In the genomic region with DNA sequence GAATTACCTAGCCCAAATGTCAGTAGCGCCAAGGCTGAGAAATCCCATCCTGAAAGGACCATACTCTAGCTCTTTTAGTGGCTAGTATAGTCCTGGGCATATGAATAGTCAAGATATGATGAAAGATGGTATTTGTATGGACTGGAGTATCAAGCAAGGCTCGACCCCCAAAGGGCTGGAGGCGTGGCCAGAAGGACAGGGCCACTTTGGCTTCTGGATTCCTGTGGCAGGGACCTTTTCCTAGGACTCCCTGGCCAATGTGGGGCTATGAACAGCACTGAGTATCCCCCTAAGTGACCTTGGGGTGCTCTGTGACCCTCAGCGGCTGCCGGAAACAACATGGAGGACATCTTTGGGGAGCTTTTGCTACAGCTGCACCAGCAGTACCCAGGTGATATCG, we compare ENCODE assay signal across 18 cellular contexts. TPM values are rescaled to one million over a fixed set of nuclear protein-coding genes. Genes with fewer than 3 reads are reported as not detected.
DNase-seq lines count a peak whose midpoint lies in the region; ATAC-seq and TF ChIP-seq lines count a peak whose summit lies in the region.
"Had no signal": no experiment of that assay in that cellular context is flagged by ENCODE, and none has a peak within 500 bp of the region (broad histone marks: within the 10 kb centered on the region; RNA-seq: fewer than 3 reads in every experiment).

No MANE protein-coding gene starts in this region.

- in situ Hi-C loops in gastrocnemius medialis (cut with MboI; ENCODE audit: low sequenced_read_pairs in 4 of 4): no loop called here

- peaks cover 49% of the 10 kb centered on the region for H3K4me1 Mint-ChIP-seq in activated CD8-positive, alpha-beta memory T cell treated with anti-CD3 and anti-CD28 coated beads, Interleukin-2, amount 10 ng/mL, durations not matched to agents 7 days and 5 days
- H3K4me1 Mint-ChIP-seq in CD8-positive, alpha-beta T cell (ENCODE audit: low read depth): peaks cover 33% of the 10 kb centered on the region
- H3K4me1 Mint-ChIP-seq in effector memory CD8-positive, alpha-beta T cell (ENCODE audit: low read depth in 2 of 2): peaks cover 17 to 19% of the 10 kb centered on the region in 2 donors

- no peaks in the 10 kb centered on the region for H3K9me3 Mint-ChIP-seq in activated CD8-positive, alpha-beta memory T cell treated with anti-CD3 and anti-CD28 coated beads, Interleukin-2, amount 10 ng/mL, durations not matched to agents 7 days and 5 days (ENCODE audit: low read depth)
- H3K9me3 Mint-ChIP-seq in CD8-positive, alpha-beta T cell: no peaks in the 10 kb centered on the region
- H3K9me3 Mint-ChIP-seq in effector memory CD8-positive, alpha-beta T cell: no peaks in the 10 kb centered on the region

- CTCF ChIA-PET in activated CD8-positive, alpha-beta memory T cell treated with anti-CD3 and anti-CD28 coated beads, Interleukin-2, amount 10 ng/mL, durations not matched to agents 7 days and 5 days (lab: Charles Lee): interaction anchor here (0.9 to 5.9 kb wide), 3 partner anchors 11 to 261 kb away, joined by 3 to 35 read pairs (median 4); partner anchors contain the start of gene FAM219B
- CTCF ChIA-PET in CD8-positive, alpha-beta T cell (lab: Charles Lee): interaction anchor here (1.1 to 1.9 kb wide), 4 partner anchors 26 to 100 kb away, joined by 3 to 7 read pairs (median 4); no protein-coding TSS in a partner anchor

- peak overlapping the region; percentile 36 for H3K27ac Mint-ChIP-seq in activated CD8-positive, alpha-beta memory T cell treated with anti-CD3 and anti-CD28 coated beads, Interleukin-2, amount 10 ng/mL, durations not matched to agents 7 days and 5 days
- H3K27ac Mint-ChIP-seq in CD8-positive, alpha-beta T cell: peak overlapping the region; percentile 32
- peak overlapping the region; percentile 35 to 58 for H3K27ac Mint-ChIP-seq in effector memory CD8-positive, alpha-beta T cell

- DNase-seq in activated CD8-positive, alpha-beta memory T cell treated with anti-CD3 and anti-CD28 coated beads, Interleukin-2, amount 10 ng/mL, durations not matched to agents 7 days and 5 days: no peak
- DNase-seq in activated CD8-positive, alpha-beta memory T cell treated with anti-CD3 and anti-CD28 coated beads for 24 hours: no peak
- no peak for DNase-seq in CD8-positive, alpha-beta T cell
- DNase-seq in effector memory CD8-positive, alpha-beta T cell: no peak
- DNase-seq in spleen (peak; percentile 34), gastrocnemius medialis (no peak)
- DNase-seq: BE2C; DMS79; GOT3; KG1; NCI-H1105 treated with DMSO at 0.1 percent for 48 hours; NCI-H1694; NCI-H748 treated with DMSO at 0.1 percent for 48 hours; NK-92 treated with Interleukin-12 subunit alpha and Interleukin-12 subunit beta, amount 100 ng/mL, for 24 hours; Peyer's patch had no signal

- intact Hi-C loops in CD8-positive, alpha-beta T cell (cut with DNase I, micrococcal nuclease): no loop called here
- intact Hi-C loops in spleen (cut with DNase I; ENCODE audit: low total_unique reads): no loop called here
- intact Hi-C loops in gastrocnemius medialis (cut with DNase I; ENCODE audit: low total_unique reads): no loop called here

- WGBS in spleen, 5 donors: 92 to 98% (median 95%) methylated on average over 6 of the region's 6 CpGs

- TF ChIP-seq POLR2A in spleen (IDR thresholded peaks at IDR 0.05) (no peak), gastrocnemius medialis (IDR thresholded peaks at IDR 0.05) (no peak)

- no peaks in the 10 kb centered on the region for H3K27me3 Mint-ChIP-seq in activated CD8-positive, alpha-beta memory T cell treated with anti-CD3 and anti-CD28 coated beads, Interleukin-2, amount 10 ng/mL, durations not matched to agents 7 days and 5 days
- H3K27me3 Mint-ChIP-seq in CD8-positive, alpha-beta T cell (ENCODE audit: low read depth): no peaks in the 10 kb centered on the region
- no peaks in the 10 kb centered on the region for H3K27me3 Mint-ChIP-seq in effector memory CD8-positive, alpha-beta T cell

- peaks cover 48% of the 10 kb centered on the region for H3K36me3 Mint-ChIP-seq in activated CD8-positive, alpha-beta memory T cell treated with anti-CD3 and anti-CD28 coated beads, Interleukin-2, amount 10 ng/mL, durations not matched to agents 7 days and 5 days
- H3K36me3 Mint-ChIP-seq in CD8-positive, alpha-beta T cell: peaks cover 51% of the 10 kb centered on the region
- H3K36me3 Mint-ChIP-seq in effector memory CD8-positive, alpha-beta T cell (ENCODE audit: insufficient read depth): peaks cover 24% of the 10 kb centered on the region

- no peak overlapping the region for H3K4me3 ChIP-seq in CD8-positive, alpha-beta T cell (ENCODE audit: low read depth, low read length)
- no peak overlapping the region for H3K4me3 ChIP-seq in spleen
- H3K4me3 ChIP-seq in gastrocnemius medialis: no peak overlapping the region
- H3K4me3 ChIP-seq: Peyer's patch had no signal

- H3K4me1 ChIP-seq in CD8-positive, alpha-beta T cell (ENCODE audit: insufficient read depth, low read length): peaks cover 28% of the 10 kb centered on the region
- H3K4me1 ChIP-seq in spleen (peaks cover under 1 to 73% (median 52%) of the 10 kb centered on the region in 6 donors), gastrocnemius medialis (peaks cover 7 to 14% of the 10 kb centered on the region in 2 donors)
- H3K4me1 ChIP-seq: BE2C had no signal

- no peak overlapping the region for H3K4me3 Mint-ChIP-seq in activated CD8-positive, alpha-beta memory T cell treated with anti-CD3 and anti-CD28 coated beads, Interleukin-2, amount 10 ng/mL, durations not matched to agents 7 days and 5 days
- no peak overlapping the region for H3K4me3 Mint-ChIP-seq in CD8-positive, alpha-beta T cell
- no peak overlapping the region for H3K4me3 Mint-ChIP-seq in effector memory CD8-positive, alpha-beta T cell

- H3K9me3 ChIP-seq in CD8-positive, alpha-beta T cell (ENCODE audit: low read length): no peaks in the 10 kb centered on the region
- H3K9me3 ChIP-seq in spleen (no peaks in the 10 kb centered on the region), gastrocnemius medialis (no peaks in the 10 kb centered on the region)
- H3K9me3 ChIP-seq: BE2C, Peyer's patch had no signal

- no peak for ATAC-seq in activated CD8-positive, alpha-beta memory T cell treated with anti-CD3 and anti-CD28 coated beads, Interleukin-2, amount 10 ng/mL, durations not matched to agents 7 days and 5 days
- ATAC-seq in CD8-positive, alpha-beta T cell: no peak
- ATAC-seq in effector memory CD8-positive, alpha-beta T cell (replicated peaks): no peak
- ATAC-seq in HG03457 (IDR thresholded peaks at IDR 0.05; ENCODE audit: unreplicated experiment) (no peak), gastrocnemius medialis (no peak)
- ATAC-seq: HCT116, Right ventricle myocardium inferior had no signal

- POLR2A ChIA-PET in CD8-positive, alpha-beta T cell (lab: Charles Lee): interaction anchor here (0.7 to 2.1 kb wide), 7 partner anchors 12 to 51 kb away, joined by 3 to 7 read pairs (median 3); no protein-coding TSS in a partner anchor

- no peak overlapping the region for H3K27ac ChIP-seq in CD8-positive, alpha-beta T cell (ENCODE audit: low read depth, low read length)
- peak overlapping the region in 2 of 8 donors; percentile 4 to 71 for H3K27ac ChIP-seq in spleen
- no peak overlapping the region for H3K27ac ChIP-seq in gastrocnemius medialis
- H3K27ac ChIP-seq: Peyer's patch had no signal

- H3K27me3 ChIP-seq in CD8-positive, alpha-beta T cell (ENCODE audit: insufficient read depth, low read length): no peaks in the 10 kb centered on the region
- H3K27me3 ChIP-seq in spleen (replicated peaks in 1 of 7): no peaks in the 10 kb centered on the region
- no peaks in the 10 kb centered on the region for H3K27me3 ChIP-seq in gastrocnemius medialis
- H3K27me3 ChIP-seq: BE2C, Peyer's patch had no signal

- peaks cover 11% of the 10 kb centered on the region for H3K36me3 ChIP-seq in CD8-positive, alpha-beta T cell (ENCODE audit: insufficient read depth, low read length)
- peaks cover 0 to 83% (median 34%) of the 10 kb centered on the region in 6 donors for H3K36me3 ChIP-seq in spleen
- H3K36me3 ChIP-seq in gastrocnemius medialis: peaks cover 0 to 55% of the 10 kb centered on the region in 2 donors

- TF ChIP-seq CTCF in CD8-positive, alpha-beta T cell (IDR thresholded peaks at IDR 0.05): no peak
- no peak for TF ChIP-seq CTCF in spleen (IDR thresholded peaks at IDR 0.05 in 8 of 11, conservative IDR thresholded peaks at IDR 0.05 in 3 of 11)
- TF ChIP-seq CTCF in gastrocnemius medialis (IDR thresholded peaks at IDR 0.05 in 4 of 5, conservative IDR thresholded peaks at IDR 0.05 in 1 of 5): no peak

RNA-seq across cellular contexts. Expression of gene MPI, which starts 6.0 kb away (rescaled TPM):
- 10 to 100 TPM; 52.8 to 59.0 TPM for total RNA-seq in activated CD8-positive, alpha-beta memory T cell treated with anti-CD3 and anti-CD28 coated beads, Interleukin-2, amount 10 ng/mL, durations not matched to agents 7 days and 5 days
- 10 to 100 TPM; 18.3 to 19.9 TPM for total RNA-seq in CD8-positive, alpha-beta T cell
- total RNA-seq in spleen (10 to 100 TPM; 25.6 to 49.9 (median 41.0) TPM), gastrocnemius medialis (100 to 1,000 TPM in 2 of 4 donors, 10 to 100 TPM in 2; 66.7 to 129 (median 98.5) TPM)
- polyA plus RNA-seq in spleen: 10 to 100 TPM; 16.4 to 29.6 (median 20.5) TPM

RNA-seq across cellular contexts. Expression of gene FAM219B, which starts 10.8 kb away (rescaled TPM):
- total RNA-seq in activated CD8-positive, alpha-beta memory T cell treated with anti-CD3 and anti-CD28 coated beads, Interleukin-2, amount 10 ng/mL, durations not matched to agents 7 days and 5 days: 100 to 1,000 TPM in 1 of 2 experiments, 10 to 100 TPM in 1; 95.2 to 119 TPM
- 10 to 100 TPM; 18.6 to 22.1 TPM for total RNA-seq in CD8-positive, alpha-beta T cell
- total RNA-seq in spleen (100 to 1,000 TPM in 1 of 7 donors, 10 to 100 TPM in 6; 54.6 to 103 (median 69.8) TPM), gastrocnemius medialis (10 to 100 TPM; 28.2 to 32.9 (median 31.2) TPM)
- 10 to 100 TPM; 18.6 to 31.3 (median 20.1) TPM for polyA plus RNA-seq in spleen

RNA-seq across cellular contexts. Expression of gene SCAMP2, which starts 22.7 kb away (rescaled TPM):
- total RNA-seq in activated CD8-positive, alpha-beta memory T cell treated with anti-CD3 and anti-CD28 coated beads, Interleukin-2, amount 10 ng/mL, durations not matched to agents 7 days and 5 days: 100 to 1,000 TPM; 108 to 115 TPM
- 10 to 100 TPM; 48.7 to 57.2 TPM for total RNA-seq in CD8-positive, alpha-beta T cell
- total RNA-seq in spleen (100 to 1,000 TPM in 5 of 7 donors, 10 to 100 TPM in 2; 84.3 to 129 (median 113) TPM), gastrocnemius medialis (100 to 1,000 TPM in 1 of 4 donors, 10 to 100 TPM in 3; 46.3 to 122 (median 74.3) TPM)
- 10 to 100 TPM; 34.7 to 48.1 (median 38.5) TPM for polyA plus RNA-seq in spleen

RNA-seq across cellular contexts. Expression of gene COX5A, which starts 42.0 kb away (rescaled TPM):
- 100 to 1,000 TPM; 322 to 326 TPM for total RNA-seq in activated CD8-positive, alpha-beta memory T cell treated with anti-CD3 and anti-CD28 coated beads, Interleukin-2, amount 10 ng/mL, durations not matched to agents 7 days and 5 days
- 10 to 100 TPM; 40.0 to 42.6 TPM for total RNA-seq in CD8-positive, alpha-beta T cell
- total RNA-seq in spleen: 100 to 1,000 TPM in 4 of 7 donors, 10 to 100 TPM in 3; 83.2 to 122 (median 108) TPM
- 100 to 1,000 TPM; 142 to 247 (median 221) TPM for polyA plus RNA-seq in spleen
- 100 to 1,000 TPM; 425 to 558 (median 512) TPM for total RNA-seq in gastrocnemius medialis

RNA-seq across cellular contexts. Expression of gene ULK3, which starts 52.9 kb away (rescaled TPM):
- 10 to 100 TPM; 48.5 to 58.6 TPM for total RNA-seq in activated CD8-positive, alpha-beta memory T cell treated with anti-CD3 and anti-CD28 coated beads, Interleukin-2, amount 10 ng/mL, durations not matched to agents 7 days and 5 days
- total RNA-seq in CD8-positive, alpha-beta T cell: 10 to 100 TPM; 34.3 to 35.1 TPM
- total RNA-seq in spleen (10 to 100 TPM; 51.7 to 74.6 (median 57.7) TPM), gastrocnemius medialis (10 to 100 TPM; 39.0 to 56.5 (median 48.1) TPM)
- 10 to 100 TPM; 33.2 to 71.5 (median 64.7) TPM for polyA plus RNA-seq in spleen
